8 cellular contexts compared by ENCODE assay signal in the genomic region with DNA sequence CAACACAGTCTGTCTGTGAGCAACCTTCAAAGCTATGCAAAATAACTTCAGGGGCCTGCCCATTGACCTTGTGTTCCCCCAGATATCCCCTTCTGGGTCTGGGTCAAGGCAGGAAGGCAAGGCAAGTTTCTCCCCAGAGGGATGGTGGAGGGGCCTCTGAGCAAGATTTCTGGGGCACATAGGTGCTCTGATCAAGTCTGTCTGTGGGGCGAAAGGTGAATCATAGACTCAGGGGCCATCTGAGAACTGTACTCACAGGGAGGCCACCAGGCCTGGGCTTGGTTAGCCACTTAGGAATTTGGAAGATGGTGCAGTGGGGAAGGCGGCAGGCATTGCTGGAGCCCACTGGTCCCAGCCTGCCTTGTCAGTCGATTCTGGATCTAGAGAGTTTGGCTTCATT.
"Had no signal": no experiment of that assay in that cellular context is flagged by ENCODE, and none has a peak within 500 bp of the region (broad histone marks: within the 10 kb centered on the region; RNA-seq: fewer than 3 reads in every experiment).

No MANE protein-coding gene starts in this region.

- H2AFZ ChIP-seq: GM23248, GM23338 had no signal

- H3K4me3 Mint-ChIP-seq: GM23338, H9, HFFc6 had no signal

- H3K4me1 ChIP-seq: HAP-1 had no signal

- H3K9ac ChIP-seq: GM23248 had no signal

- H3K9me3 ChIP-seq: HAP-1 had no signal

- H3K4me2 ChIP-seq: GM23338 had no signal

- H3K4me3 ChIP-seq: GM23248, GM23338, HAP-1 had no signal

- H3K36me3 ChIP-seq: HAP-1 had no signal

- H3K27ac ChIP-seq: GM23248 had no signal

- H3K27ac Mint-ChIP-seq: GM23338, H9, HFFc6 had no signal

- DNase-seq: GM23248, GOT3, H7, H9, HCEC 1CT, HFFc6 had no signal

- H3K9me3 Mint-ChIP-seq: GM23338, H9, HFFc6 had no signal
